ENCODE assay signal across 1 cellular context in genomic region chr3:138670409-138670808, GRCh38.
TF ChIP-seq lines count a peak whose summit lies in the region.

No MANE protein-coding gene starts in this region.

TF ChIP-seq in GM23338, 12 proteins besides CTCF, POLR2A, EP300 and RAD21 (continued from another document):
- no peak for TF ChIP-seq ZNF462 (CRISPR knock-in tag; IDR thresholded peaks at IDR 0.05)
- no peak for TF ChIP-seq CREB1 (CRISPR knock-in tag; IDR thresholded peaks at IDR 0.05; ENCODE audit: low read depth)
